Comparison of ENCODE assay signal across 20 cellular contexts in genomic region chr13:51550151-51550550, GRCh38.
"Had no signal": no experiment of that assay in that cellular context is flagged by ENCODE, and none has a peak within 500 bp of the region (broad histone marks: within the 10 kb centered on the region; RNA-seq: fewer than 3 reads in every experiment).

No MANE protein-coding gene starts in this region.

- H3K27me3 Mint-ChIP-seq: activated T-helper 17 cell treated with anti-CD3 and anti-CD28 coated beads, Interleukin-2, amount 50 U/mL, for 72 hours had no signal

- H3K4me1 Mint-ChIP-seq: activated T-helper 17 cell treated with anti-CD3 and anti-CD28 coated beads, Interleukin-2, amount 50 U/mL, for 72 hours had no signal

- H3K36me3 ChIP-seq: adrenal gland, ascending aorta, left lung, ovary, right atrium auricular region, tibial artery had no signal

- H3K27ac Mint-ChIP-seq: activated naive CD8-positive, alpha-beta T cell; activated T-helper 17 cell treated with anti-CD3 and anti-CD28 coated beads, Interleukin-2, amount 50 U/mL, for 72 hours; natural killer cell; stimulated activated naive CD8-positive, alpha-beta T cell treated with anti-CD3 and anti-CD28 coated beads, Interleukin-15, Interleukin-2, amounts not matched to agents 100 ng/mL and 50 ng/mL, for 24 hours had no signal

- H3K4me1 ChIP-seq: ascending aorta, psoas muscle, right atrium auricular region, tibial artery had no signal

- DNase-seq: activated CD4-positive, alpha-beta T cell treated with anti-CD3 and anti-CD28 coated beads for 1 hour; activated CD4-positive, alpha-beta T cell treated with anti-CD3 and anti-CD28 coated beads, Interleukin-2, amount 50 U/mL, for 1 hour; activated T-cell treated with anti-CD3 and anti-CD28 coated beads, Interleukin-2, amount 50 U/mL, for 1 hour; adrenal gland; central memory CD4-positive, alpha-beta T cell; effector memory CD4-positive, alpha-beta T cell; glutamatergic neuron; hippocampal formation; kidney glomerular epithelial cell; left lung; midbrain; natural killer cell; ovary; psoas muscle; tibial artery had no signal

- ATAC-seq: activated T-helper 17 cell treated with anti-CD3 and anti-CD28 coated beads, Interleukin-2, amount 50 U/mL, for 72 hours; left lung; natural killer cell; psoas muscle had no signal

- H3K36me3 Mint-ChIP-seq: activated naive CD8-positive, alpha-beta T cell had no signal

- H3K4me3 Mint-ChIP-seq: activated naive CD8-positive, alpha-beta T cell; activated T-helper 17 cell treated with anti-CD3 and anti-CD28 coated beads, Interleukin-2, amount 50 U/mL, for 72 hours; natural killer cell; stimulated activated naive CD8-positive, alpha-beta T cell treated with anti-CD3 and anti-CD28 coated beads, Interleukin-15, Interleukin-2, amounts not matched to agents 100 ng/mL and 50 ng/mL, for 24 hours had no signal

- H3K27me3 ChIP-seq: adrenal gland, ascending aorta, left lung, ovary, right atrium auricular region, tibial artery had no signal

- H3K9me3 Mint-ChIP-seq: activated T-helper 17 cell treated with anti-CD3 and anti-CD28 coated beads, Interleukin-2, amount 50 U/mL, for 72 hours; natural killer cell had no signal

- H3K27ac ChIP-seq: adrenal gland, ascending aorta, left lung, ovary, psoas muscle, right atrium auricular region, tibial artery had no signal

- H3K9me3 ChIP-seq: adrenal gland, ascending aorta, left lung, ovary, psoas muscle, right atrium auricular region, tibial artery had no signal

- H3K4me3 ChIP-seq: adrenal gland, ascending aorta, left lung, ovary, psoas muscle, right atrium auricular region, tibial artery had no signal
